In the genomic region with DNA sequence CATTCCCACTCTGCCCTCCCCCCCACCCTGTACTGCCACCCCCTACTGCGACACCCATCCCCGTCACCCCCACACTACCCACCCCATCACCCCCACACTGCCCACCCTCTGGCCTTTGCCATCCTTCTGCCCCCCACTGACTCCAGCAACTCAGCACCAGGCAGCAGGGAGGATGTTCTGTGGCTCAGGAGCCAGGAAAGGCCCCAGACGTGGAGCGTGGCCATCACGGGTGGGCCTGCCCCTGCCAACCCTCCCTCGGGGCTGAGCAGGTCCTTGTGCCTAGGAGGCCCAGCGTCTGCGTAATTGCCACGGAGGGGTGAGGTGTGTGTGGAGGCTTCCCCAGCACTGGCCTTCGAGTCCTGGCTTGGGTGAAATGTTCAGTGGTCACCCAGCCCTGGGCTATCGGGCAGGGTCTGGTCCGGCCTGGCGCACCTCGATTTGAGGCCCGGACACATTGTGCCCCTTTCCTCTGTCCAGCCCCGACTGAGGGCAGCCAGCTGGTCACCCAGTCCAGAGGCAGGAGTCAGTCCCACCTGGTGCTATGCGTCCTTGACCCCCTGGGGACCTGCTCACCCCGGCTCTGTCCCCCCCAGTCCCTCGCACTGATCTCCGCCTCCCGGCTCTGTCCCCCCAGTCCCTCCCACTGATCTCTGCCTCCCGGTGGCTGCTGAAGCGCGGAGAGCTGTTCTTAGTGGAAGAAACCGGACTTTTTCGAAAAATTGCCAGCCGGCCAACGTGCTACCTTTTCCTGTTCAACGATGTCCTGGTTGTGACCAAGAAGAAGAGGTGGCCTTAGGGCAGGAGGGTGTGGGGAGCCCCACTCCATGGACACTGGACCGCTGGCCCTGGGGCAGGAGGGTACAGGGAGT, we compare ENCODE assay signal across 22 cellular contexts. TPM values are rescaled to one million over a fixed set of nuclear protein-coding genes. Genes with fewer than 3 reads are reported as not detected.
DNase-seq lines count a peak whose midpoint lies in the region; ATAC-seq and TF ChIP-seq lines count a peak whose summit lies in the region.
"Had no signal": no experiment of that assay in that cellular context is flagged by ENCODE, and none has a peak within 500 bp of the region (broad histone marks: within the 10 kb centered on the region; RNA-seq: fewer than 3 reads in every experiment).

No MANE protein-coding gene starts in this region.

- H3K4me1 ChIP-seq in CD4-positive, alpha-beta memory T cell (ENCODE audit: insufficient read depth, low read length): no peaks in the 10 kb centered on the region
- H3K4me1 ChIP-seq: HAP-1 had no signal

- no peaks in the 10 kb centered on the region for H3K9me3 ChIP-seq in CD4-positive, alpha-beta memory T cell (ENCODE audit: control insufficient read depth in 1 of 2, low read length in 2 of 2)
- H3K9me3 ChIP-seq: HAP-1, stomach had no signal

- peaks cover 5% of the 10 kb centered on the region for H3K27me3 Mint-ChIP-seq in activated T-cell treated with anti-CD3 and anti-CD28 coated beads, Interleukin-2, amount 50 U/mL, for 24 hours
- H3K27me3 Mint-ChIP-seq in CD4-positive, alpha-beta memory T cell: no peaks in the 10 kb centered on the region
- H3K27me3 Mint-ChIP-seq: type B pancreatic cell had no signal

- H3K4me3 ChIP-seq in CD4-positive, alpha-beta memory T cell (ENCODE audit: low read length in 2 of 2): no peak overlapping the region
- H3K4me3 ChIP-seq: HAP-1, smooth muscle cell, stomach had no signal

- no peaks in the 10 kb centered on the region for H3K9me3 Mint-ChIP-seq in activated T-cell treated with anti-CD3 and anti-CD28 coated beads, Interleukin-2, amount 50 U/mL, for 24 hours
- no peaks in the 10 kb centered on the region for H3K9me3 Mint-ChIP-seq in CD4-positive, alpha-beta memory T cell
- H3K9me3 Mint-ChIP-seq: type B pancreatic cell had no signal

- H3K27me3 ChIP-seq in CD4-positive, alpha-beta memory T cell (ENCODE audit: insufficient read depth, low read length): no peaks in the 10 kb centered on the region

- intact Hi-C loops in CD4-positive, alpha-beta memory T cell (cut with micrococcal nuclease): no loop called here

- no peak for ATAC-seq in GM21619 (IDR thresholded peaks at IDR 0.05; ENCODE audit: unreplicated experiment)

- CTCF ChIA-PET in HEK293T (lab: Yijun Ruan, JAX): interaction anchor here (1.8 to 2.3 kb wide), 2 partner anchors 13 to 24 kb away, joined by 9 to 10 read pairs; no protein-coding TSS in a partner anchor
- CTCF ChIA-PET in CD4-positive, alpha-beta memory T cell (lab: Charles Lee; ENCODE audit: partially characterized antibody): no interaction called here

- no peaks in the 10 kb centered on the region for H3K36me3 ChIP-seq in CD4-positive, alpha-beta memory T cell (ENCODE audit: insufficient read depth, low read length)
- H3K36me3 ChIP-seq: HAP-1 had no signal

- H3K4me1 Mint-ChIP-seq in activated T-cell treated with anti-CD3 and anti-CD28 coated beads, Interleukin-2, amount 50 U/mL, for 24 hours (ENCODE audit: low read depth): no peaks in the 10 kb centered on the region
- H3K4me1 Mint-ChIP-seq in CD4-positive, alpha-beta memory T cell: no peaks in the 10 kb centered on the region

- no peak overlapping the region for H3K4me3 Mint-ChIP-seq in activated T-cell treated with anti-CD3 and anti-CD28 coated beads, Interleukin-2, amount 50 U/mL, for 24 hours
- no peak overlapping the region for H3K4me3 Mint-ChIP-seq in CD4-positive, alpha-beta memory T cell
- H3K4me3 Mint-ChIP-seq: type B pancreatic cell had no signal

- H3K36me3 Mint-ChIP-seq in activated T-cell treated with anti-CD3 and anti-CD28 coated beads, Interleukin-2, amount 50 U/mL, for 24 hours (ENCODE audit: low read depth): no peaks in the 10 kb centered on the region
- no peaks in the 10 kb centered on the region for H3K36me3 Mint-ChIP-seq in CD4-positive, alpha-beta memory T cell

- DNase-seq in 8988T (peak; percentile 60), CD1c-positive myeloid dendritic cell (ENCODE audit: extremely low spot score) (peak; percentile 3), HEK293T (ENCODE audit: extremely low spot score) (peak; percentile 50), germinal center (ENCODE audit: low spot score) (peak; percentile 47), NCI-H1436 (lab: John Stamatoyannopoulos, UW) (no peak)
- DNase-seq in activated T-cell treated with anti-CD3 and anti-CD28 coated beads, Interleukin-2, amount 50 U/mL, for 24 hours: no peak
- no peak for DNase-seq in CD4-positive, alpha-beta memory T cell
- DNase-seq: activated CD4-positive, alpha-beta T cell treated with anti-CD3 and anti-CD28 coated beads for 48 hours; activated CD8-positive, alpha-beta memory T cell treated with anti-CD3 and anti-CD28 coated beads, Interleukin-2, amount 50 U/mL, for 4 hours; activated gamma-delta T cell treated with Interleukin-2 at 50 U/mL for 16 hours; COR-L47; dermis blood vessel endothelial cell; NCI-H1417; NCI-H2171; SIG-M5; stimulated activated CD4-positive, alpha-beta T cell treated with anti-CD3 and anti-CD28 coated beads, Interleukin-2, amount 100 ng/mL, for 48 hours; stomach; T-helper 1 cell had no signal

- no peak overlapping the region for H3K27ac Mint-ChIP-seq in activated T-cell treated with anti-CD3 and anti-CD28 coated beads, Interleukin-2, amount 50 U/mL, for 24 hours
- H3K27ac Mint-ChIP-seq in CD4-positive, alpha-beta memory T cell: no peak overlapping the region
- H3K27ac Mint-ChIP-seq: type B pancreatic cell had no signal

- H3K27ac ChIP-seq in CD4-positive, alpha-beta memory T cell (ENCODE audit: low read depth, low read length): no peak overlapping the region
- H3K27ac ChIP-seq: stomach had no signal

- POLR2A ChIA-PET in HEK293T (lab: Yijun Ruan, JAX): no interaction called here
- POLR2A ChIA-PET in CD4-positive, alpha-beta memory T cell (lab: Charles Lee; ENCODE audit: partially characterized antibody): no interaction called here

TF ChIP-seq in HEK293T, 16 proteins besides CTCF, POLR2A, EP300 and RAD21:
- TF ChIP-seq HDGF (IDR thresholded peaks at IDR 0.05; ENCODE audit: borderline replicate concordance): no peak
- TF ChIP-seq, protein P1, sequence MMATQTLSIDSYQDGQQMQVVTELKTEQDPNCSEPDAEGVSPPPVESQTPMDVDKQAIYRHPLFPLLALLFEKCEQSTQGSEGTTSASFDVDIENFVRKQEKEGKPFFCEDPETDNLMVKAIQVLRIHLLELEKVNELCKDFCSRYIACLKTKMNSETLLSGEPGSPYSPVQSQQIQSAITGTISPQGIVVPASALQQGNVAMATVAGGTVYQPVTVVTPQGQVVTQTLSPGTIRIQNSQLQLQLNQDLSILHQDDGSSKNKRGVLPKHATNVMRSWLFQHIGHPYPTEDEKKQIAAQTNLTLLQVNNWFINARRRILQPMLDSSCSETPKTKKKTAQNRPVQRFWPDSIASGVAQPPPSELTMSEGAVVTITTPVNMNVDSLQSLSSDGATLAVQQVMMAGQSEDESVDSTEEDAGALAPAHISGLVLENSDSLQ (IDR thresholded peaks at IDR 0.05): no peak
- TF ChIP-seq NFRKB (IDR thresholded peaks at IDR 0.05): no peak
- TF ChIP-seq SUZ12 (IDR thresholded peaks at IDR 0.05): no peak
- TF ChIP-seq FOXK2 (IDR thresholded peaks at IDR 0.05): no peak
- TF ChIP-seq FOXM1 (IDR thresholded peaks at IDR 0.05; ENCODE audit: borderline replicate concordance): no peak
- TF ChIP-seq L3MBTL2 (conservative IDR thresholded peaks at IDR 0.05): no peak

RNA-seq across cellular contexts. Expression of a gene that starts 23.0 kb away (rescaled TPM):
- total RNA-seq in CD4-positive, alpha-beta memory T cell: under 1 TPM; 0.20 to 0.22 TPM
- under 1 TPM in 1 of 2 donors, not detected in 1; 0.16 TPM for polyA plus RNA-seq in CD4-positive, alpha-beta memory T cell

Comparison
In these comparisons a context has a peak if more than half of its experiments do, and no peak if none do; other contexts are left out.
1. DNase-seq: peak in 8988T (single experiment), CD1c-positive myeloid dendritic cell (single experiment), HEK293T (single experiment) and germinal center (single experiment); none in activated T-cell treated with anti-CD3 and anti-CD28 coated beads, Interleukin-2, amount 50 U/mL, for 24 hours (single experiment), NCI-H1436 (single experiment) and CD4-positive, alpha-beta memory T cell (0 of 5).